Comparison of ENCODE assay signal across 1 cellular context in the genomic region with DNA sequence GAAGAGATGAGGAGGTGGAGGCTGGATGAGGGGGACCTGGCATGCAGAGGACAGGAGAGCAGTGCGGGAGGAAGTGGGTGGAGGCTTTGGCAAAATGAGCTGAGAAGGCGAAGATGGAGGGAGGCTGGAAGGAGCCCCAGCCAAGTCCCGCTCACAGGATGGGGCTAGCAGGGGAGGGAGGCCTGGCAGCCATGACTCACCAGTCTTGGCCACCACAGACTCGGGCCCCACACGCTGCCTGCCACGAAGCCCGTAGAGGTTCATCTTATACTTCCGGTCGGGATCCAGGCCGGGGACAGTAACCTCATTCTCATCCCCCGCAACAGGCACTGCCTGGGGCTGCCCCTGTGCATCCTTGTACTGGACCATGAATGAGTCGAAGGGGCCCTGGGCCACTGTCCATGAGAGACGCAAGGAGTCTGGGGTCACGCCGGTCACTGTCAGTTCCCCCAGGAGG.
TF ChIP-seq lines count a peak whose summit lies in the region.

No MANE protein-coding gene starts in this region.

TF ChIP-seq in HepG2, 621 proteins besides CTCF, POLR2A, EP300 and RAD21:
- TF ChIP-seq EED (CRISPR knock-in tag; IDR thresholded peaks at IDR 0.05) = no peak
- no peak for TF ChIP-seq GABPA (IDR thresholded peaks at IDR 0.05; ENCODE audit: low read depth, low read length)
- peak; percentile 39; the same call in 1 of the 2 replicates for TF ChIP-seq GABPA (CRISPR knock-in tag; IDR thresholded peaks at IDR 0.05; ENCODE audit: low read depth)
- TF ChIP-seq, protein P1, sequence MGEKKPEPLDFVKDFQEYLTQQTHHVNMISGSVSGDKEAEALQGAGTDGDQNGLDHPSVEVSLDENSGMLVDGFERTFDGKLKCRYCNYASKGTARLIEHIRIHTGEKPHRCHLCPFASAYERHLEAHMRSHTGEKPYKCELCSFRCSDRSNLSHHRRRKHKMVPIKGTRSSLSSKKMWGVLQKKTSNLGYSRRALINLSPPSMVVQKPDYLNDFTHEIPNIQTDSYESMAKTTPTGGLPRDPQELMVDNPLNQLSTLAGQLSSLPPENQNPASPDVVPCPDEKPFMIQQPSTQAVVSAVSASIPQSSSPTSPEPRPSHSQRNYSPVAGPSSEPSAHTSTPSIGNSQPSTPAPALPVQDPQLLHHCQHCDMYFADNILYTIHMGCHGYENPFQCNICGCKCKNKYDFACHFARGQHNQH (CRISPR knock-in tag; IDR thresholded peaks at IDR 0.05) = no peak
- TF ChIP-seq TRIM24 (CRISPR knock-in tag; IDR thresholded peaks at IDR 0.05) = no peak
- TF ChIP-seq ZKSCAN5 (CRISPR knock-in tag; IDR thresholded peaks at IDR 0.05) = no peak
- TF ChIP-seq HMG20A (CRISPR knock-in tag; IDR thresholded peaks at IDR 0.05; ENCODE audit: borderline replicate concordance) = no peak
- 0 out of 2 replicates have a peak, but pooled peaks have one; percentile 27 for TF ChIP-seq FOSL2 (CRISPR knock-in tag; IDR thresholded peaks at IDR 0.05)
- TF ChIP-seq ATM (IDR thresholded peaks at IDR 0.05; ENCODE audit: borderline replicate concordance) = no peak
